ENCODE assay signal across 21 cellular contexts in genomic region chr1:204337047-204337446, GRCh38. TPM values are rescaled to one million over a fixed set of nuclear protein-coding genes. Genes with fewer than 3 reads are reported as not detected.
DNase-seq lines count a peak whose midpoint lies in the region; ATAC-seq and TF ChIP-seq lines count a peak whose summit lies in the region.
"Had no signal": no experiment of that assay in that cellular context is flagged by ENCODE, and none has a peak within 500 bp of the region (broad histone marks: within the 10 kb centered on the region; RNA-seq: fewer than 3 reads in every experiment).

No MANE protein-coding gene starts in this region.

- WGBS in suprapubic skin, result 69% methylated on average over 3 of the region's 3 CpGs

- H3K4me3 ChIP-seq in cardiac muscle cell (no peak overlapping the region), adipocyte (ENCODE audit: low read length) (peak overlapping the region; percentile 45), fibroblast of the aortic adventitia (ENCODE audit: low read depth, low read length) (peak overlapping the region; percentile 48), suprapubic skin (no peak overlapping the region)

- no peaks in the 10 kb centered on the region for H3K27me3 Mint-ChIP-seq in activated CD4-positive, alpha-beta T cell treated with anti-CD3 and anti-CD28 coated beads, Interleukin-2, amount 10 ng/mL, durations not matched to agents 7 days and 5 days
- H3K27me3 Mint-ChIP-seq in stimulated activated naive CD8-positive, alpha-beta T cell treated with anti-CD3 and anti-CD28 coated beads, Interleukin-15, amount 100 ng/mL, for 72 hours, result peaks cover 6% of the 10 kb centered on the region

- H3K27me3 ChIP-seq in cardiac muscle cell (no peaks in the 10 kb centered on the region), adipocyte (replicated peaks; ENCODE audit: control insufficient read depth, insufficient read depth, low read length) (no peaks in the 10 kb centered on the region), suprapubic skin (no peaks in the 10 kb centered on the region)

- POLR2A ChIA-PET in activated CD4-positive, alpha-beta T cell treated with anti-CD3 and anti-CD28 coated beads, Interleukin-2, amount 10 ng/mL, durations not matched to agents 7 days and 5 days (lab: Charles Lee), result no interaction called here

- no peak for TF ChIP-seq POLR2A in suprapubic skin (IDR thresholded peaks at IDR 0.05)

- in situ Hi-C loops in GM13976 (cut with MboI; ENCODE audit: low sequenced_read_pairs, unreplicated experiment), result no loop called here

- DNase-seq in cardiac muscle cell (ENCODE audit: low read depth in 1 of 2, low spot score in 1 of 2) (no peak), cardiac septum (ENCODE audit: low spot score) (no peak), adipocyte (ENCODE audit: low read depth) (no peak), fibroblast of the aortic adventitia (ENCODE audit: low read depth) (no peak), suprapubic skin (ENCODE audit: low spot score in 2 of 2) (no peak), GM13976 (ENCODE audit: low spot score) (no peak)
- DNase-seq in activated CD4-positive, alpha-beta T cell treated with anti-CD3 and anti-CD28 coated beads, Interleukin-2, amount 10 ng/mL, durations not matched to agents 7 days and 5 days, result no peak
- no peak for DNase-seq in stimulated activated naive CD8-positive, alpha-beta T cell treated with anti-CD3 and anti-CD28 coated beads, Interleukin-15, amount 100 ng/mL, for 72 hours
- DNase-seq: AML-193, COR-L47, DMS 273 treated with DMSO at 0.1 percent for 48 hours, DND-41, KBM-7, NCI-H1105, NCI-H2081, OCI-M1, SHP77 treated with DMSO at 0.1 percent for 48 hours had no signal

- H3K36me3 ChIP-seq in cardiac muscle cell (no peaks in the 10 kb centered on the region), adipocyte (ENCODE audit: control insufficient read depth, insufficient read depth, low read length, severe bottlenecking) (no peaks in the 10 kb centered on the region), suprapubic skin (no peaks in the 10 kb centered on the region)

- H3K27ac Mint-ChIP-seq in activated CD4-positive, alpha-beta T cell treated with anti-CD3 and anti-CD28 coated beads, Interleukin-2, amount 10 ng/mL, durations not matched to agents 7 days and 5 days, result no peak overlapping the region
- H3K27ac Mint-ChIP-seq in stimulated activated naive CD8-positive, alpha-beta T cell treated with anti-CD3 and anti-CD28 coated beads, Interleukin-15, amount 100 ng/mL, for 72 hours, result no peak overlapping the region
- H3K27ac Mint-ChIP-seq: CD14-positive monocyte had no signal

- H3K4me1 Mint-ChIP-seq in activated CD4-positive, alpha-beta T cell treated with anti-CD3 and anti-CD28 coated beads, Interleukin-2, amount 10 ng/mL, durations not matched to agents 7 days and 5 days, result no peaks in the 10 kb centered on the region
- no peaks in the 10 kb centered on the region for H3K4me1 Mint-ChIP-seq in stimulated activated naive CD8-positive, alpha-beta T cell treated with anti-CD3 and anti-CD28 coated beads, Interleukin-15, amount 100 ng/mL, for 72 hours

- H3K9ac ChIP-seq in adipocyte (ENCODE audit: low read length), result no peak overlapping the region

- ATAC-seq in stimulated activated naive CD8-positive, alpha-beta T cell treated with anti-CD3 and anti-CD28 coated beads, Interleukin-15, amount 100 ng/mL, for 72 hours, result no peak
- ATAC-seq: HCT116 had no signal

- no peaks in the 10 kb centered on the region for H3K9me3 Mint-ChIP-seq in activated CD4-positive, alpha-beta T cell treated with anti-CD3 and anti-CD28 coated beads, Interleukin-2, amount 10 ng/mL, durations not matched to agents 7 days and 5 days
- no peaks in the 10 kb centered on the region for H3K9me3 Mint-ChIP-seq in stimulated activated naive CD8-positive, alpha-beta T cell treated with anti-CD3 and anti-CD28 coated beads, Interleukin-15, amount 100 ng/mL, for 72 hours
- H3K9me3 Mint-ChIP-seq: CD14-positive monocyte had no signal

- H3K9me3 ChIP-seq in cardiac muscle cell (ENCODE audit: low read depth) (no peaks in the 10 kb centered on the region), adipocyte (ENCODE audit: control insufficient read depth, low read length) (no peaks in the 10 kb centered on the region), suprapubic skin (no peaks in the 10 kb centered on the region)

- TF ChIP-seq CTCF in cardiac muscle cell (IDR thresholded peaks at IDR 0.05; ENCODE audit: low read depth, low read length) (no peak), fibroblast of the aortic adventitia (IDR thresholded peaks at IDR 0.05; ENCODE audit: insufficient read depth, low read length) (no peak), suprapubic skin (IDR thresholded peaks at IDR 0.05) (no peak), GM13976 (IDR thresholded peaks at IDR 0.05; ENCODE audit: borderline replicate concordance, control extremely low read depth, extremely low read depth, insufficient read depth, missing control alignments) (no peak)

- intact Hi-C loops in cardiac septum (cut with DNase I), result no loop called here

- TF ChIP-seq EP300 in suprapubic skin (IDR thresholded peaks at IDR 0.05), result no peak

- CTCF ChIA-PET in activated CD4-positive, alpha-beta T cell treated with anti-CD3 and anti-CD28 coated beads, Interleukin-2, amount 10 ng/mL, durations not matched to agents 7 days and 5 days (lab: Charles Lee), result no interaction called here

- H3K4me1 ChIP-seq in cardiac muscle cell (ENCODE audit: low read depth), result peaks cover 45% of the 10 kb centered on the region
- peaks cover 24% of the 10 kb centered on the region for H3K4me1 ChIP-seq in adipocyte (ENCODE audit: control insufficient read depth, insufficient read depth, low read length)
- H3K4me1 ChIP-seq in suprapubic skin, result peaks cover 41% of the 10 kb centered on the region

- H3K27ac ChIP-seq in cardiac muscle cell, result peak overlapping the region; percentile 33
- H3K27ac ChIP-seq in suprapubic skin, result peak overlapping the region; percentile 47
- H3K27ac ChIP-seq: 22Rv1 had no signal

- H3K36me3 Mint-ChIP-seq in activated CD4-positive, alpha-beta T cell treated with anti-CD3 and anti-CD28 coated beads, Interleukin-2, amount 10 ng/mL, durations not matched to agents 7 days and 5 days (ENCODE audit: low read depth), result no peaks in the 10 kb centered on the region
- H3K36me3 Mint-ChIP-seq: CD14-positive monocyte had no signal

- H3K4me3 Mint-ChIP-seq in activated CD4-positive, alpha-beta T cell treated with anti-CD3 and anti-CD28 coated beads, Interleukin-2, amount 10 ng/mL, durations not matched to agents 7 days and 5 days, result no peak overlapping the region
- H3K4me3 Mint-ChIP-seq in stimulated activated naive CD8-positive, alpha-beta T cell treated with anti-CD3 and anti-CD28 coated beads, Interleukin-15, amount 100 ng/mL, for 72 hours, result no peak overlapping the region
- H3K4me3 Mint-ChIP-seq: CD14-positive monocyte had no signal

RNA-seq across cellular contexts. Expression of gene PLEKHA6, which starts 22.7 kb away (rescaled TPM):
- 44.1 and 71.7 TPM in 2 replicates for total RNA-seq in cardiac muscle cell
- polyA plus RNA-seq in cardiac muscle cell, result 23.1 and 41.6 TPM in 2 replicates
- 27.9 TPM for total RNA-seq in cardiac septum
- total RNA-seq in fibroblast of the aortic adventitia (ENCODE audit: low replicate concordance), result 3.6 and 5.1 TPM in 2 replicates
- total RNA-seq in suprapubic skin, result 10 to 100 TPM in 3 of 4 donors, 1 to 10 TPM in 1; 3.7 to 15.4 (median 12.8) TPM
- total RNA-seq in activated CD4-positive, alpha-beta T cell treated with anti-CD3 and anti-CD28 coated beads, Interleukin-2, amount 10 ng/mL, durations not matched to agents 7 days and 5 days, result not detected
- total RNA-seq: G401 had no signal

Comparison
In these comparisons a context has a peak if more than half of its experiments do, and no peak if none do; other contexts are left out.
1. H3K4me3 ChIP-seq: peak in adipocyte (single experiment) and fibroblast of the aortic adventitia (single experiment); none in cardiac muscle cell (single experiment) and suprapubic skin (single experiment).